Comparison of ENCODE assay signal across 10 cellular contexts in the genomic region with DNA sequence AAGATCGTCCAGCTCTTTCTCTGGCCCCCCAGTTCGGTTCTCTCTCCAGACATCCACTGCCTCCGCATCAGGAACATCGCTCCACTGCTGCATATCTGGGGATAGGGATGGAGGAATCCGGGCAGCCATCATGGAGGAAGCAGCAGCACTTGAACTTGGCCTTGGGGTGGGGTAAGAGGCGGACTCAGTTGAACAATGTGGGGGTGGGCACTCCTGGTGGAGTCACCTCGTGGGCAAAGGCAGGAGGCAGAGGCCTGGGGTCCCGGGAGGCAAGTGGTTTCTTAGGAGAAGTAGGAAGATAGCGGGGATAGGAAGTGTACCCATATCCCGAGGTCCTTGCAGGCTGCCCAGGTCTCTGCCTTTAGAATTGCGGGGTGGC.
DNase-seq lines count a peak whose midpoint lies in the region; ATAC-seq, FAIRE-seq and TF ChIP-seq lines count a peak whose summit lies in the region.
"Had no signal": no experiment of that assay in that cellular context is flagged by ENCODE, and none has a peak within 500 bp of the region (broad histone marks: within the 10 kb centered on the region; RNA-seq: fewer than 3 reads in every experiment).

No MANE protein-coding gene starts in this region.

- TF ChIP-seq POLR2A in stomach (IDR thresholded peaks at IDR 0.05) (no peak), H54 (IDR thresholded peaks at IDR 0.05; ENCODE audit: low read depth, low read length) (no peak)

- intact Hi-C loops in activated CD4-positive, alpha-beta T cell treated with anti-CD3 and anti-CD28 coated beads, Interleukin-2, amount 10 ng/mL, durations not matched to agents 24 days and 14 days (cut with micrococcal nuclease), result loop anchor here (10.0 kb wide), 1 partner anchor 230 kb away; no protein-coding TSS in a partner anchor
- intact Hi-C loops in ascending aorta (cut with DNase I) (loop anchor here (5.0 to 10.0 kb wide), 2 partner anchors 97 to 270 kb away; a partner anchor contains a TSS), kidney (cut with DNase I) (loop anchor here (5.0 to 10.0 kb wide), 2 partner anchors 270 to 392 kb away; no protein-coding TSS in a partner anchor), stomach (cut with DNase I; ENCODE audit: low total_unique reads) (loop anchor here (2.0 kb wide), 1 partner anchor 394 kb away; no protein-coding TSS in a partner anchor)

- no peak for TF ChIP-seq CTCF in ascending aorta (IDR thresholded peaks at IDR 0.05)
- TF ChIP-seq CTCF in kidney (IDR thresholded peaks at IDR 0.05; ENCODE audit: borderline replicate concordance, extremely low read depth, insufficient read depth), result no peak
- no peak for TF ChIP-seq CTCF in stomach (IDR thresholded peaks at IDR 0.05)

- H3K27ac ChIP-seq in ascending aorta, result peak overlapping the region in 1 of 2 donors; percentile 31
- H3K27ac ChIP-seq in kidney (ENCODE audit: low read depth in 2 of 2, low read length in 2 of 2), result no peak overlapping the region
- H3K27ac ChIP-seq in stomach, result peak overlapping the region in 4 of 5 donors; percentile 52 to 65 (median 59)
- H3K27ac ChIP-seq: C4-2B had no signal

- ATAC-seq in HG03354 (IDR thresholded peaks at IDR 0.05; ENCODE audit: poor library complexity, severe bottlenecking, unreplicated experiment), result no peak

- H3K36me3 Mint-ChIP-seq in activated CD4-positive, alpha-beta T cell treated with anti-CD3 and anti-CD28 coated beads, Interleukin-2, amount 10 ng/mL, durations not matched to agents 24 days and 14 days (ENCODE audit: low read depth), result no peaks in the 10 kb centered on the region

- no peak for FAIRE-seq in kidney (lab: Jason Lieb, UNC)
- FAIRE-seq in H54 (lab: Jason Lieb, UNC), result no peak

- WGBS in stomach, 5 donors, result 11 to 29% (median 16%) methylated on average over 11 of the region's 11 CpGs

- no peak overlapping the region for H3K27ac Mint-ChIP-seq in activated CD4-positive, alpha-beta T cell treated with anti-CD3 and anti-CD28 coated beads, Interleukin-2, amount 10 ng/mL, durations not matched to agents 24 days and 14 days

- H3K4me1 ChIP-seq in ascending aorta (peaks cover 3 to 8% of the 10 kb centered on the region in 2 donors), kidney (ENCODE audit: control insufficient read depth in 1 of 2, insufficient read depth in 1 of 2, low read depth in 1 of 2, low read length in 2 of 2) (peaks cover 0 to 11% of the 10 kb centered on the region in 2 donors), stomach (peaks cover 19 to 45% (median 32%) of the 10 kb centered on the region in 4 donors)

- peaks cover 14% of the 10 kb centered on the region for H3K27me3 ChIP-seq in ascending aorta
- H3K27me3 ChIP-seq in stomach, result peaks cover 0 to 57% (median 42%) of the 10 kb centered on the region in 3 donors

- H3K4me1 Mint-ChIP-seq in activated CD4-positive, alpha-beta T cell treated with anti-CD3 and anti-CD28 coated beads, Interleukin-2, amount 10 ng/mL, durations not matched to agents 24 days and 14 days, result peaks cover 6% of the 10 kb centered on the region

- H3K9me3 ChIP-seq in ascending aorta (no peaks in the 10 kb centered on the region), kidney (ENCODE audit: control insufficient read depth in 1 of 2, low read length in 2 of 2) (no peaks in the 10 kb centered on the region), stomach (no peaks in the 10 kb centered on the region)
- H3K9me3 ChIP-seq: adrenal gland had no signal

- H3K27me3 Mint-ChIP-seq in activated CD4-positive, alpha-beta T cell treated with anti-CD3 and anti-CD28 coated beads, Interleukin-2, amount 10 ng/mL, durations not matched to agents 24 days and 14 days, result peaks cover 59% of the 10 kb centered on the region

- H3K4me3 Mint-ChIP-seq in activated CD4-positive, alpha-beta T cell treated with anti-CD3 and anti-CD28 coated beads, Interleukin-2, amount 10 ng/mL, durations not matched to agents 24 days and 14 days, result peak overlapping the region; percentile 55

- H3K36me3 ChIP-seq in ascending aorta (no peaks in the 10 kb centered on the region), kidney (ENCODE audit: control insufficient read depth in 1 of 2, insufficient read depth in 2 of 2, low read length in 2 of 2) (no peaks in the 10 kb centered on the region), stomach (no peaks in the 10 kb centered on the region)
- H3K36me3 ChIP-seq: adrenal gland had no signal

- H3K4me3 ChIP-seq in ascending aorta, result peak overlapping the region; percentile 23 to 56
- no peak overlapping the region for H3K4me3 ChIP-seq in kidney (ENCODE audit: low read length in 2 of 2)
- peak overlapping the region; percentile 21 to 25 (median 24) for H3K4me3 ChIP-seq in stomach

- no peak for DNase-seq in activated CD4-positive, alpha-beta T cell treated with anti-CD3 and anti-CD28 coated beads, Interleukin-2, amount 10 ng/mL, durations not matched to agents 24 days and 14 days
- DNase-seq in activated CD4-positive, alpha-beta T cell treated with anti-CD3 and anti-CD28 coated beads for 4 hours, result no peak
- DNase-seq in ascending aorta (ENCODE audit: low spot score in 2 of 2), result no peak
- peak; percentile 72 for DNase-seq in kidney
- DNase-seq in stomach, result no peak
- DNase-seq in AML-193 (lab: John Stamatoyannopoulos, UW), result no peak
- DNase-seq in H54 (ENCODE audit: insufficient read length, low spot score), result no peak

- no peak for TF ChIP-seq EP300 in stomach (IDR thresholded peaks at IDR 0.05)

- no peaks in the 10 kb centered on the region for H3K9me3 Mint-ChIP-seq in activated CD4-positive, alpha-beta T cell treated with anti-CD3 and anti-CD28 coated beads, Interleukin-2, amount 10 ng/mL, durations not matched to agents 24 days and 14 days

- H3K9ac ChIP-seq in kidney (ENCODE audit: low read length in 2 of 2), result no peak overlapping the region

Comparison
In these comparisons a context has a peak if more than half of its experiments do, and no peak if none do; other contexts are left out.
1. H3K27ac ChIP-seq: peak in stomach (4 of 5); none in kidney (0 of 2).
2. H3K4me3 ChIP-seq: peak in ascending aorta (2 of 2) and stomach (4 of 4); none in kidney (0 of 2).